ENCODE assay signal across 2 cellular contexts in genomic region chr1:232016636-232017035, GRCh38.
TF ChIP-seq lines count a peak whose summit lies in the region.

No MANE protein-coding gene starts in this region.

TF ChIP-seq in SK-N-SH treated with all-trans-retinoic acid at 6 μM for 48 hours, 23 proteins besides CTCF, POLR2A, EP300 and RAD21 (continued from another document):
- TF ChIP-seq, protein P1, sequence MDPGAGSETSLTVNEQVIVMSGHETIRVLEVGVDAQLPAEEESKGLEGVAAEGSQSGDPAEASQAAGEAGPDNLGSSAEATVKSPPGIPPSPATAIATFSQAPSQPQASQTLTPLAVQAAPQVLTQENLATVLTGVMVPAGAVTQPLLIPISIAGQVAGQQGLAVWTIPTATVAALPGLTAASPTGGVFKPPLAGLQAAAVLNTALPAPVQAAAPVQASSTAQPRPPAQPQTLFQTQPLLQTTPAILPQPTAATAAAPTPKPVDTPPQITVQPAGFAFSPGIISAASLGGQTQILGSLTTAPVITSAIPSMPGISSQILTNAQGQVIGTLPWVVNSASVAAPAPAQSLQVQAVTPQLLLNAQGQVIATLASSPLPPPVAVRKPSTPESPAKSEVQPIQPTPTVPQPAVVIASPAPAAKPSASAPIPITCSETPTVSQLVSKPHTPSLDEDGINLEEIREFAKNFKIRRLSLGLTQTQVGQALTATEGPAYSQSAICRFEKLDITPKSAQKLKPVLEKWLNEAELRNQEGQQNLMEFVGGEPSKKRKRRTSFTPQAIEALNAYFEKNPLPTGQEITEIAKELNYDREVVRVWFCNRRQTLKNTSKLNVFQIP (CRISPR knock-in tag; IDR thresholded peaks at IDR 0.05; ENCODE audit: borderline replicate concordance, low read depth) = no peak
- TF ChIP-seq SNAI2 (CRISPR knock-in tag; IDR thresholded peaks at IDR 0.05) (no peak), TSHZ2 (CRISPR knock-in tag; IDR thresholded peaks at IDR 0.05) (no peak), BACH2 (CRISPR knock-in tag; IDR thresholded peaks at IDR 0.05; ENCODE audit: borderline replicate concordance) (no peak), CREB5 (CRISPR knock-in tag; IDR thresholded peaks at IDR 0.05; ENCODE audit: low read depth) (no peak), GLIS3 (CRISPR knock-in tag; IDR thresholded peaks at IDR 0.05) (no peak), ZFP3 (CRISPR knock-in tag; IDR thresholded peaks at IDR 0.05) (no peak), ESRRG (CRISPR knock-in tag; IDR thresholded peaks at IDR 0.05) (no peak), CSRNP3 (CRISPR knock-in tag; IDR thresholded peaks at IDR 0.05) (no peak), ZNF70 (CRISPR knock-in tag; IDR thresholded peaks at IDR 0.05) (no peak), TOX (CRISPR knock-in tag; IDR thresholded peaks at IDR 0.05; ENCODE audit: borderline replicate concordance) (no peak), ZC3H10 (CRISPR knock-in tag; IDR thresholded peaks at IDR 0.05) (no peak), CSDC2 (CRISPR knock-in tag; IDR thresholded peaks at IDR 0.05) (no peak)

TF ChIP-seq in SK-N-SH, 30 proteins besides CTCF, POLR2A, EP300 and RAD21 (continued from another document):
- TF ChIP-seq SMC3 (IDR thresholded peaks at IDR 0.05; ENCODE audit: low read depth, low read length) (no peak), FOXM1 (IDR thresholded peaks at IDR 0.05; ENCODE audit: low read depth) (no peak), MXI1 (IDR thresholded peaks at IDR 0.05; ENCODE audit: low read depth, low read length) (no peak)
